ENCODE assay signal across 7 cellular contexts in genomic region chr5:57316798-57317327, GRCh38.
A peak's percentile ranks its signal among the peaks of the same experiment; 100 is the strongest.
DNase-seq lines count a peak whose midpoint lies in the region; ATAC-seq and TF ChIP-seq lines count a peak whose summit lies in the region.

No MANE protein-coding gene starts in this region.

- peak overlapping the region; percentile 69 for H3K9ac ChIP-seq in smooth muscle cell (ENCODE audit: low read depth)

- no peaks in the 10 kb centered on the region for H3K27me3 ChIP-seq in smooth muscle cell (ENCODE audit: low read depth)

- no peaks in the 10 kb centered on the region for H3K36me3 ChIP-seq in smooth muscle cell (ENCODE audit: low read depth)

- H4K20me1 ChIP-seq in smooth muscle cell (ENCODE audit: low read depth): no peaks in the 10 kb centered on the region

- H2AFZ ChIP-seq in smooth muscle cell (ENCODE audit: low read depth): no peak overlapping the region

- 1% methylated on average over 3 of the region's 3 CpGs for WGBS in smooth muscle cell (ENCODE audit: low lambda C conversion rate)

- peak overlapping the region; percentile 19 for H3K4me3 ChIP-seq in smooth muscle cell

- peaks cover 25% of the 10 kb centered on the region for H3F3A ChIP-seq in smooth muscle cell (ENCODE audit: low read depth)

- peak; percentile 81 for ATAC-seq in GM21786 (IDR thresholded peaks at IDR 0.05; ENCODE audit: unreplicated experiment)
- no peak for ATAC-seq in HG03025 (IDR thresholded peaks at IDR 0.05; ENCODE audit: low FRiP score, unreplicated experiment)
- ATAC-seq in HG03139 (IDR thresholded peaks at IDR 0.05; ENCODE audit: unreplicated experiment): no peak

- DNase-seq in OCI-M1 (lab: John Stamatoyannopoulos, UW) (peak; percentile 62), fibroblast of peridontal ligament (ENCODE audit: extremely low read depth) (peak; percentile 98), smooth muscle cell (lab: John Stamatoyannopoulos, UW; ENCODE audit: unreplicated experiment) (peak; percentile 31), DMS 273 treated with DMSO at 0.1 percent for 48 hours (lab: John Stamatoyannopoulos, UW) (no peak)

- H3K9me3 ChIP-seq in smooth muscle cell (replicated peaks; ENCODE audit: low read depth): no peaks in the 10 kb centered on the region

- H3K79me2 ChIP-seq in smooth muscle cell (ENCODE audit: low read depth): no peaks in the 10 kb centered on the region

- peak overlapping the region; percentile 80 for H3K4me2 ChIP-seq in smooth muscle cell

- TF ChIP-seq CTCF in smooth muscle cell (IDR thresholded peaks at IDR 0.05; ENCODE audit: borderline replicate concordance, insufficient read depth, poor library complexity, severe bottlenecking): no peak

- no peaks in the 10 kb centered on the region for H3K4me1 ChIP-seq in smooth muscle cell (ENCODE audit: low read depth)

- H3K27ac ChIP-seq in smooth muscle cell (ENCODE audit: low read depth): peak overlapping the region; percentile 96
